12 cellular contexts compared by ENCODE assay signal in genomic region chr2:100813527-100813926, GRCh38. TPM values are rescaled to one million over a fixed set of nuclear protein-coding genes. Genes with fewer than 3 reads are reported as not detected.
A peak's percentile ranks its signal among the peaks of the same experiment; 100 is the strongest.
DNase-seq lines count a peak whose midpoint lies in the region; ATAC-seq and TF ChIP-seq lines count a peak whose summit lies in the region.
"Had no signal": no experiment of that assay in that cellular context is flagged by ENCODE, and none has a peak within 500 bp of the region (broad histone marks: within the 10 kb centered on the region; RNA-seq: fewer than 3 reads in every experiment).

No MANE protein-coding gene starts in this region.

- intact Hi-C loops in CD4-positive, alpha-beta T cell (cut with DNase I, micrococcal nuclease) = loop anchor here (10.0 kb wide), 2 partner anchors 169 to 171 kb away; no protein-coding TSS in a partner anchor

- H3K36me3 Mint-ChIP-seq in CD4-positive, alpha-beta T cell (ENCODE audit: low read depth) = no peaks in the 10 kb centered on the region

- no peak for TF ChIP-seq CTCF in CD4-positive, alpha-beta T cell (IDR thresholded peaks at IDR 0.05)

- H3K27me3 Mint-ChIP-seq in CD4-positive, alpha-beta T cell = peaks cover 11% of the 10 kb centered on the region

- H3K4me3 ChIP-seq in Jurkat, Clone E6-1 (ENCODE audit: low read length) = no peak overlapping the region; the same call in 1 of the 2 replicates
- H3K4me3 ChIP-seq in muscle layer of duodenum (ENCODE audit: low read depth in 1 of 2, low read length in 2 of 2) = no peak overlapping the region
- H3K4me3 ChIP-seq: SJCRH30 had no signal

- no peaks in the 10 kb centered on the region for H3K9me3 ChIP-seq in CD4-positive, alpha-beta T cell (ENCODE audit: control insufficient read depth, low read length)
- H3K9me3 ChIP-seq in muscle layer of duodenum (ENCODE audit: control insufficient read depth in 1 of 2, low read length in 2 of 2) = no peaks in the 10 kb centered on the region
- H3K9me3 ChIP-seq: SJCRH30 had no signal

- no peaks in the 10 kb centered on the region for H3K36me3 ChIP-seq in muscle layer of duodenum (ENCODE audit: control insufficient read depth in 1 of 2, insufficient read depth in 2 of 2, low read length in 2 of 2)
- H3K36me3 ChIP-seq: SJCRH30 had no signal

- no peaks in the 10 kb centered on the region for H3K4me1 ChIP-seq in muscle layer of duodenum (ENCODE audit: control insufficient read depth in 1 of 2, insufficient read depth in 2 of 2, low read length in 2 of 2)
- H3K4me1 ChIP-seq: SJCRH30 had no signal

- CTCF ChIA-PET in CD4-positive, alpha-beta T cell (lab: Charles Lee) = no interaction called here

- H3K4me3 Mint-ChIP-seq in CD4-positive, alpha-beta T cell = peak overlapping the region; percentile 9
- H3K4me3 Mint-ChIP-seq: central memory CD8-positive, alpha-beta T cell had no signal

- H3K27me3 ChIP-seq in CD4-positive, alpha-beta T cell (ENCODE audit: control insufficient read depth, insufficient read depth, low read length) = no peaks in the 10 kb centered on the region
- no peaks in the 10 kb centered on the region for H3K27me3 ChIP-seq in muscle layer of duodenum (ENCODE audit: low read depth, low read length)

- no peak for DNase-seq in CD4-positive, alpha-beta T cell
- DNase-seq in Jurkat, Clone E6-1 (ENCODE audit: low read depth, low spot score) = peak; percentile 49
- DNase-seq in caudate nucleus (lab: John Stamatoyannopoulos, UW) (no peak), hypothalamus (lab: John Stamatoyannopoulos, UW) (no peak)
- DNase-seq: midbrain; NCI-H2227 treated with DMSO at 0.1 percent for 48 hours; SJCRH30; stimulated activated CD4-positive, alpha-beta T cell treated with anti-CD3 and anti-CD28 coated beads, Interleukin-12 subunit alpha, Interleukin-12 subunit beta, amount 100 ng/mL, for 4 hours had no signal

- POLR2A ChIA-PET in CD4-positive, alpha-beta T cell (lab: Charles Lee) = no interaction called here

- peak; percentile 65 for ATAC-seq in CD4-positive, alpha-beta T cell (ENCODE audit: poor library complexity)
- ATAC-seq in HG03520 (IDR thresholded peaks at IDR 0.05; ENCODE audit: unreplicated experiment) = no peak
- ATAC-seq in HG03432 (IDR thresholded peaks at IDR 0.05; ENCODE audit: unreplicated experiment) = no peak

- peak overlapping the region; percentile 21 for H3K27ac Mint-ChIP-seq in CD4-positive, alpha-beta T cell

- H3K4me1 Mint-ChIP-seq in CD4-positive, alpha-beta T cell (ENCODE audit: low read depth) = peaks cover 28% of the 10 kb centered on the region

- H3K27ac ChIP-seq in CD4-positive, alpha-beta T cell (ENCODE audit: low read depth, low read length) = no peak overlapping the region
- H3K27ac ChIP-seq in caudate nucleus (ENCODE audit: low read depth, low read length) (peak overlapping the region; percentile 30), muscle layer of duodenum (ENCODE audit: low read length) (peak overlapping the region; percentile 28)
- H3K27ac ChIP-seq: SJCRH30 had no signal

- no peaks in the 10 kb centered on the region for H3K9me3 Mint-ChIP-seq in CD4-positive, alpha-beta T cell
- H3K9me3 Mint-ChIP-seq: central memory CD8-positive, alpha-beta T cell had no signal

RNA-seq across cellular contexts. Expression of gene NPAS2, which starts 6.4 kb away (rescaled TPM):
- 10 to 100 TPM in 1 of 2 experiments, 1 to 10 TPM in 1; 9.8 to 10.7 TPM for total RNA-seq in CD4-positive, alpha-beta T cell
- polyA plus RNA-seq in Jurkat, Clone E6-1 (2012; ENCODE audit: insufficient read depth, insufficient read length) = 20.0 TPM
